Comparison of ENCODE assay signal across 21 cellular contexts in the genomic region with DNA sequence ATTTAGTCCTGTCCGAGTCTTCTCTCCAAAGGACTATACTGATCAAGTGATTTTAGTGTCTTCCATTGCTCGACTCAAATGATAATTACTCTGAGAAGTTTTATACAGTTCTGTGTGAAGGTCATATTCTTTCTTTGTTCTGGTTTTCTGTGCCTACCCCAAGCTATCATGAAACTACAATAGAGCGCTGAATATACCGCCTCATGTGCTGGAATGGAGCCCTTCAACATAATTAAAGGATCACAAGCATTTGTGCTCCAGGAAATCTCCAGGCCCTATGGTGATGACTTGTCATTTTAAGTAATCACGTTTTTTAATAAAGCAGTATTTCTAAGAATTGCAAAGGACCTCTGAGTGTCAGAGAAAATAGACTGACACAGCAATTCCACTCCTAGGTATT.
"Had no signal": no experiment of that assay in that cellular context is flagged by ENCODE, and none has a peak within 500 bp of the region (broad histone marks: within the 10 kb centered on the region; RNA-seq: fewer than 3 reads in every experiment).

No MANE protein-coding gene starts in this region.

- ATAC-seq: gastroesophageal sphincter; left colon; left ventricle myocardium superior; naive thymus-derived CD4-positive, alpha-beta T cell had no signal

- H3K4me1 ChIP-seq: esophagus squamous epithelium, gastroesophageal sphincter, right atrium auricular region, stomach, tibial artery, upper lobe of left lung, uterus had no signal

- H3K27ac ChIP-seq: esophagus squamous epithelium, gastroesophageal sphincter, neutrophil, right atrium auricular region, stomach, suprapubic skin, tibial artery, upper lobe of left lung, uterus had no signal

- H3K27ac Mint-ChIP-seq: dendritic cell treated with granulocyte-macrophage colony-stimulating factor and Interleukin-4, amounts not matched to agents 40 ng/mL and 50 ng/mL, for 4 days; naive thymus-derived CD4-positive, alpha-beta T cell; nephron progenitor cell had no signal

- H3K9me3 ChIP-seq: esophagus squamous epithelium, neutrophil, right atrium auricular region, suprapubic skin, tibial artery, upper lobe of left lung, uterus had no signal

- H3K36me3 ChIP-seq: esophagus squamous epithelium, gastroesophageal sphincter, neutrophil, right atrium auricular region, stomach, suprapubic skin, tibial artery, upper lobe of left lung, uterus had no signal

- H3K4me3 ChIP-seq: esophagus squamous epithelium, gastroesophageal sphincter, lung, right atrium auricular region, stomach, suprapubic skin, tibial artery, upper lobe of left lung, uterus had no signal

- H3K4me3 Mint-ChIP-seq: dendritic cell treated with granulocyte-macrophage colony-stimulating factor and Interleukin-4, amounts not matched to agents 40 ng/mL and 50 ng/mL, for 4 days; naive thymus-derived CD4-positive, alpha-beta T cell; nephron progenitor cell had no signal

- H3K4me1 Mint-ChIP-seq: naive thymus-derived CD4-positive, alpha-beta T cell; nephron progenitor cell had no signal

- H3K27me3 ChIP-seq: right atrium auricular region, suprapubic skin, upper lobe of left lung, uterus had no signal

- DNase-seq: esophagus squamous epithelium; foreskin fibroblast; kidney; left colon; left ventricle myocardium superior; mesendoderm; naive thymus-derived CD4-positive, alpha-beta T cell; nephron progenitor cell; small intestine; stimulated activated CD4-positive, alpha-beta T cell treated with anti-CD3 and anti-CD28 coated beads, Interleukin-12 subunit alpha, Interleukin-12 subunit beta, amount 100 ng/mL, for 4 hours; stimulated activated naive CD4-positive, alpha-beta T cell; stomach; tibial artery; upper lobe of left lung; uterus had no signal
